ENCODE assay signal across 1 cellular context in genomic region chrX:109635151-109635550, GRCh38.
TF ChIP-seq lines count a peak whose summit lies in the region.

No MANE protein-coding gene starts in this region.

TF ChIP-seq in H1, 55 proteins besides CTCF, POLR2A, EP300 and RAD21:
- TF ChIP-seq USF2 (IDR thresholded peaks at IDR 0.05; ENCODE audit: low read length) (no peak), ZNF274 (IDR thresholded peaks at IDR 0.05; ENCODE audit: borderline replicate concordance, extremely low read depth, low read length) (no peak)
